ENCODE assay signal across 13 cellular contexts in the genomic region with DNA sequence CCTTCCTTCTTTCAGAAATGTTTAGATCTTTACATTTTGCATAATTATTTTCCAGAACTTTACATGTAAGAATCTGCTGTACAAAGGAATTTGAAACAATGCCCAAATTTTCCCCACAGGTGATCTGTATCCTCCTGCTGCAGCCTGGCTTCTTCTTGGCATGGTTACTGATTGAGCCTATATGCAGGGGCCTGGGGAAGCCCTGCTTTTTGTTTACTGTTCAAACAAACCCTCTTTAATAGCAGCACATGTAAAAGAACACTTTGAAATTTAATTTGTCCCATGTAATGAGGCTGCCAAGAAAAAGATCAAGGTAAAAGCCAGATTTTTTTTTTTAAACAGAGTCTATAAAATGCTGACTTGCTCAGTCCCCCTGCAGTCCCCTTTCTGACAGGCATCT.
"Had no signal": no experiment of that assay in that cellular context is flagged by ENCODE, and none has a peak within 500 bp of the region (broad histone marks: within the 10 kb centered on the region; RNA-seq: fewer than 3 reads in every experiment).

No MANE protein-coding gene starts in this region.

- DNase-seq: activated CD4-positive, alpha-beta T cell treated with anti-CD3 and anti-CD28 coated beads, Interleukin-2, amount 50 U/mL, for 4 hours; activated CD4-positive, CD25-positive, alpha-beta regulatory T cell treated with anti-CD3 and anti-CD28 coated beads, Interleukin-2, amount 50 U/mL, for 72 hours; activated naive CD4-positive, alpha-beta T cell treated with anti-CD3 and anti-CD28 coated beads for 36 hours; activated naive CD8-positive, alpha-beta T cell treated with anti-CD3 and anti-CD28 coated beads, Interleukin-2, amount 50 U/mL, for 24 hours; aorta; dorsolateral prefrontal cortex; endodermal cell; midbrain; pancreas; T-helper 9 cell had no signal

- H3K4me3 ChIP-seq: dorsolateral prefrontal cortex, lung, pancreas had no signal

- H3K27ac ChIP-seq: dorsolateral prefrontal cortex, pancreas had no signal

- H3K36me3 Mint-ChIP-seq: stimulated activated effector memory CD8-positive, alpha-beta T cell treated with anti-CD3 and anti-CD28 coated beads, Interleukin-12 subunit alpha, Interleukin-12 subunit beta, amount 100 ng/mL, for 72 hours had no signal

- H3K9me3 Mint-ChIP-seq: activated naive CD8-positive, alpha-beta T cell treated with anti-CD3 and anti-CD28 coated beads, Interleukin-2, amount 50 U/mL, for 24 hours; activated T-helper 2 cell treated with anti-CD3 and anti-CD28 coated beads, Interferon-gamma antibody, Interleukin-2, Interleukin-4, amounts not matched to agents 10 μg/mL and 5 μg/mL and 100 μg/mL, durations not matched to agents 14 hours and 24 hours and 36 hours; endodermal cell had no signal

- H3K36me3 ChIP-seq: pancreas had no signal

- H3K27ac Mint-ChIP-seq: activated naive CD4-positive, alpha-beta T cell treated with anti-CD3 and anti-CD28 coated beads for 36 hours; activated naive CD8-positive, alpha-beta T cell treated with anti-CD3 and anti-CD28 coated beads, Interleukin-2, amount 50 U/mL, for 24 hours; activated T-helper 2 cell treated with anti-CD3 and anti-CD28 coated beads, Interferon-gamma antibody, Interleukin-2, Interleukin-4, amounts not matched to agents 10 μg/mL and 5 μg/mL and 100 μg/mL, durations not matched to agents 14 hours and 24 hours and 36 hours; endodermal cell; stimulated activated effector memory CD8-positive, alpha-beta T cell treated with anti-CD3 and anti-CD28 coated beads, Interleukin-12 subunit alpha, Interleukin-12 subunit beta, amount 100 ng/mL, for 72 hours had no signal

- H3K4me3 Mint-ChIP-seq: activated naive CD4-positive, alpha-beta T cell treated with anti-CD3 and anti-CD28 coated beads for 36 hours; activated naive CD8-positive, alpha-beta T cell treated with anti-CD3 and anti-CD28 coated beads, Interleukin-2, amount 50 U/mL, for 24 hours; endodermal cell; stimulated activated effector memory CD8-positive, alpha-beta T cell treated with anti-CD3 and anti-CD28 coated beads, Interleukin-12 subunit alpha, Interleukin-12 subunit beta, amount 100 ng/mL, for 72 hours had no signal

- H3K4me1 Mint-ChIP-seq: activated naive CD8-positive, alpha-beta T cell treated with anti-CD3 and anti-CD28 coated beads, Interleukin-2, amount 50 U/mL, for 24 hours; stimulated activated effector memory CD8-positive, alpha-beta T cell treated with anti-CD3 and anti-CD28 coated beads, Interleukin-12 subunit alpha, Interleukin-12 subunit beta, amount 100 ng/mL, for 72 hours had no signal

- H3K27me3 ChIP-seq: dorsolateral prefrontal cortex, pancreas had no signal

- H3K4me1 ChIP-seq: pancreas had no signal

- H3K27me3 Mint-ChIP-seq: activated naive CD8-positive, alpha-beta T cell treated with anti-CD3 and anti-CD28 coated beads, Interleukin-2, amount 50 U/mL, for 24 hours had no signal

- H3K9me3 ChIP-seq: pancreas had no signal
